Comparison of ENCODE assay signal across 1 cellular context in genomic region chr5:74798977-74799911, GRCh38.
TF ChIP-seq lines count a peak whose summit lies in the region.

No MANE protein-coding gene starts in this region.

TF ChIP-seq in GM23338, 12 proteins besides CTCF, POLR2A, EP300 and RAD21 (continued from another document):
- TF ChIP-seq, protein P1, sequence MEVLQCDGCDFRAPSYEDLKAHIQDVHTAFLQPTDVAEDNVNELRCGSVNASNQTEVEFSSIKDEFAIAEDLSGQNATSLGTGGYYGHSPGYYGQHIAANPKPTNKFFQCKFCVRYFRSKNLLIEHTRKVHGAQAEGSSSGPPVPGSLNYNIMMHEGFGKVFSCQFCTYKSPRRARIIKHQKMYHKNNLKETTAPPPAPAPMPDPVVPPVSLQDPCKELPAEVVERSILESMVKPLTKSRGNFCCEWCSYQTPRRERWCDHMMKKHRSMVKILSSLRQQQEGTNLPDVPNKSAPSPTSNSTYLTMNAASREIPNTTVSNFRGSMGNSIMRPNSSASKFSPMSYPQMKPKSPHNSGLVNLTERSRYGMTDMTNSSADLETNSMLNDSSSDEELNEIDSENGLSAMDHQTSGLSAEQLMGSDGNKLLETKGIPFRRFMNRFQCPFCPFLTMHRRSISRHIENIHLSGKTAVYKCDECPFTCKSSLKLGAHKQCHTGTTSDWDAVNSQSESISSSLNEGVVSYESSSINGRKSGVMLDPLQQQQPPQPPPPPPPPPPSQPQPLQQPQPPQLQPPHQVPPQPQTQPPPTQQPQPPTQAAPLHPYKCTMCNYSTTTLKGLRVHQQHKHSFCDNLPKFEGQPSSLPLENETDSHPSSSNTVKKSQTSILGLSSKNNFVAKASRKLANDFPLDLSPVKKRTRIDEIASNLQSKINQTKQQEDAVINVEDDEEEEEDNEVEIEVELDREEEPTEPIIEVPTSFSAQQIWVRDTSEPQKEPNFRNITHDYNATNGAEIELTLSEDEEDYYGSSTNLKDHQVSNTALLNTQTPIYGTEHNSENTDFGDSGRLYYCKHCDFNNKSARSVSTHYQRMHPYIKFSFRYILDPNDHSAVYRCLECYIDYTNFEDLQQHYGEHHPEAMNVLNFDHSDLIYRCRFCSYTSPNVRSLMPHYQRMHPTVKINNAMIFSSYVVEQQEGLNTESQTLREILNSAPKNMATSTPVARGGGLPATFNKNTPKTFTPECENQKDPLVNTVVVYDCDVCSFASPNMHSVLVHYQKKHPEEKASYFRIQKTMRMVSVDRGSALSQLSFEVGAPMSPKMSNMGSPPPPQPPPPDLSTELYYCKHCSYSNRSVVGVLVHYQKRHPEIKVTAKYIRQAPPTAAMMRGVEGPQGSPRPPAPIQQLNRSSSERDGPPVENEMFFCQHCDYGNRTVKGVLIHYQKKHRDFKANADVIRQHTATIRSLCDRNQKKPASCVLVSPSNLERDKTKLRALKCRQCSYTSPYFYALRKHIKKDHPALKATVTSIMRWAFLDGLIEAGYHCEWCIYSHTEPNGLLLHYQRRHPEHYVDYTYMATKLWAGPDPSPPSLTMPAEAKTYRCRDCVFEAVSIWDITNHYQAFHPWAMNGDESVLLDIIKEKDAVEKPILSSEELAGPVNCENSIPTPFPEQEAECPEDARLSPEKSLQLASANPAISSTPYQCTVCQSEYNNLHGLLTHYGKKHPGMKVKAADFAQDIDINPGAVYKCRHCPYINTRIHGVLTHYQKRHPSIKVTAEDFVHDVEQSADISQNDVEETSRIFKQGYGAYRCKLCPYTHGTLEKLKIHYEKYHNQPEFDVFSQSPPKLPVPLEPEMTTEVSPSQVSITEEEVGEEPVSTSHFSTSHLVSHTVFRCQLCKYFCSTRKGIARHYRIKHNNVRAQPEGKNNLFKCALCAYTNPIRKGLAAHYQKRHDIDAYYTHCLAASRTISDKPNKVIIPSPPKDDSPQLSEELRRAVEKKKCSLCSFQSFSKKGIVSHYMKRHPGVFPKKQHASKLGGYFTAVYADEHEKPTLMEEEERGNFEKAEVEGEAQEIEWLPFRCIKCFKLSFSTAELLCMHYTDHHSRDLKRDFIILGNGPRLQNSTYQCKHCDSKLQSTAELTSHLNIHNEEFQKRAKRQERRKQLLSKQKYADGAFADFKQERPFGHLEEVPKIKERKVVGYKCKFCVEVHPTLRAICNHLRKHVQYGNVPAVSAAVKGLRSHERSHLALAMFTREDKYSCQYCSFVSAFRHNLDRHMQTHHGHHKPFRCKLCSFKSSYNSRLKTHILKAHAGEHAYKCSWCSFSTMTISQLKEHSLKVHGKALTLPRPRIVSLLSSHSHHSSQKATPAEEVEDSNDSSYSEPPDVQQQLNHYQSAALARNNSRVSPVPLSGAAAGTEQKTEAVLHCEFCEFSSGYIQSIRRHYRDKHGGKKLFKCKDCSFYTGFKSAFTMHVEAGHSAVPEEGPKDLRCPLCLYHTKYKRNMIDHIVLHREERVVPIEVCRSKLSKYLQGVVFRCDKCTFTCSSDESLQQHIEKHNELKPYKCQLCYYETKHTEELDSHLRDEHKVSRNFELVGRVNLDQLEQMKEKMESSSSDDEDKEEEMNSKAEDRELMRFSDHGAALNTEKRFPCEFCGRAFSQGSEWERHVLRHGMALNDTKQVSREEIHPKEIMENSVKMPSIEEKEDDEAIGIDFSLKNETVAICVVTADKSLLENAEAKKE (CRISPR knock-in tag; IDR thresholded peaks at IDR 0.05), result no peak
- no peak for TF ChIP-seq NANOG (IDR thresholded peaks at IDR 0.05; ENCODE audit: borderline replicate concordance)
- TF ChIP-seq ZNF331 (CRISPR knock-in tag; IDR thresholded peaks at IDR 0.05; ENCODE audit: low read depth), result no peak
- TF ChIP-seq EZH2phosphoT487 (IDR thresholded peaks at IDR 0.05; ENCODE audit: unreplicated experiment), result no peak
- TF ChIP-seq, protein P2, sequence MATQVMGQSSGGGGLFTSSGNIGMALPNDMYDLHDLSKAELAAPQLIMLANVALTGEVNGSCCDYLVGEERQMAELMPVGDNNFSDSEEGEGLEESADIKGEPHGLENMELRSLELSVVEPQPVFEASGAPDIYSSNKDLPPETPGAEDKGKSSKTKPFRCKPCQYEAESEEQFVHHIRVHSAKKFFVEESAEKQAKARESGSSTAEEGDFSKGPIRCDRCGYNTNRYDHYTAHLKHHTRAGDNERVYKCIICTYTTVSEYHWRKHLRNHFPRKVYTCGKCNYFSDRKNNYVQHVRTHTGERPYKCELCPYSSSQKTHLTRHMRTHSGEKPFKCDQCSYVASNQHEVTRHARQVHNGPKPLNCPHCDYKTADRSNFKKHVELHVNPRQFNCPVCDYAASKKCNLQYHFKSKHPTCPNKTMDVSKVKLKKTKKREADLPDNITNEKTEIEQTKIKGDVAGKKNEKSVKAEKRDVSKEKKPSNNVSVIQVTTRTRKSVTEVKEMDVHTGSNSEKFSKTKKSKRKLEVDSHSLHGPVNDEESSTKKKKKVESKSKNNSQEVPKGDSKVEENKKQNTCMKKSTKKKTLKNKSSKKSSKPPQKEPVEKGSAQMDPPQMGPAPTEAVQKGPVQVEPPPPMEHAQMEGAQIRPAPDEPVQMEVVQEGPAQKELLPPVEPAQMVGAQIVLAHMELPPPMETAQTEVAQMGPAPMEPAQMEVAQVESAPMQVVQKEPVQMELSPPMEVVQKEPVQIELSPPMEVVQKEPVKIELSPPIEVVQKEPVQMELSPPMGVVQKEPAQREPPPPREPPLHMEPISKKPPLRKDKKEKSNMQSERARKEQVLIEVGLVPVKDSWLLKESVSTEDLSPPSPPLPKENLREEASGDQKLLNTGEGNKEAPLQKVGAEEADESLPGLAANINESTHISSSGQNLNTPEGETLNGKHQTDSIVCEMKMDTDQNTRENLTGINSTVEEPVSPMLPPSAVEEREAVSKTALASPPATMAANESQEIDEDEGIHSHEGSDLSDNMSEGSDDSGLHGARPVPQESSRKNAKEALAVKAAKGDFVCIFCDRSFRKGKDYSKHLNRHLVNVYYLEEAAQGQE (IDR thresholded peaks at IDR 0.05; ENCODE audit: unreplicated experiment), result no peak
- TF ChIP-seq POLR2AphosphoS5 (IDR thresholded peaks at IDR 0.05; ENCODE audit: low read depth), result no peak
TF ChIP-seq in GM23338: peak in this region for 0.
